ENCODE assay signal across 8 cellular contexts in genomic region chrX:154443479-154443910, GRCh38. TPM values are rescaled to one million over a fixed set of nuclear protein-coding genes. Genes with fewer than 3 reads are reported as not detected.
DNase-seq lines count a peak whose midpoint lies in the region; ATAC-seq and TF ChIP-seq lines count a peak whose summit lies in the region.

No MANE protein-coding gene starts in this region.

- no peaks in the 10 kb centered on the region for H3K9me3 ChIP-seq in SJCRH30 (replicated peaks)

- 0 out of 2 replicates have a peak, but pooled peaks cover 3% of the 10 kb centered on the region for H3K36me3 ChIP-seq in SJCRH30

- no peaks in the 10 kb centered on the region for H3K4me1 ChIP-seq in SJCRH30

- H3K27ac ChIP-seq in SJCRH30, result peak overlapping the region; percentile 33; the same call in 1 of the 2 replicates

- no peak for ATAC-seq in GM18909 (IDR thresholded peaks at IDR 0.05; ENCODE audit: poor library complexity, unreplicated experiment)

- DNase-seq in DMS 273 (lab: John Stamatoyannopoulos, UW; ENCODE audit: unreplicated experiment), result peak; percentile 59
- no peak for DNase-seq in DMS 273 treated with DMSO at 0.1 percent for 48 hours (lab: John Stamatoyannopoulos, UW)
- DNase-seq in SJCRH30, result no peak
- no peak for DNase-seq in fibroblast of pulmonary artery (ENCODE audit: low read depth)
- DNase-seq in retinal pigment epithelial cell (ENCODE audit: low read depth), result peak; percentile 15
- DNase-seq in NCI-H2196 (lab: John Stamatoyannopoulos, UW; ENCODE audit: unreplicated experiment), result no peak
- no peak for DNase-seq in HuH-7 (ENCODE audit: low spot score)

- TF ChIP-seq CTCF in fibroblast of pulmonary artery (IDR thresholded peaks at IDR 0.05; ENCODE audit: low read length, missing control alignments) (no peak), retinal pigment epithelial cell (conservative IDR thresholded peaks at IDR 0.05; ENCODE audit: low read depth, low read length) (no peak)

- H3K4me3 ChIP-seq in SJCRH30, result peak overlapping the region; percentile 84
- H3K4me3 ChIP-seq in fibroblast of pulmonary artery (replicated peaks; ENCODE audit: low read depth, low read length), result peak overlapping the region; percentile 36
- peak overlapping the region; percentile 39 for H3K4me3 ChIP-seq in retinal pigment epithelial cell (ENCODE audit: low read length)

- no peaks in the 10 kb centered on the region for H3K27me3 ChIP-seq in SJCRH30

RNA-seq across cellular contexts. Expression of gene FAM50A, which starts 0.4 kb away (rescaled TPM):
- total RNA-seq in SJCRH30 (2014; rRNA removed; shearing (Covaris generic)), result 44.2 and 48.7 TPM in 2 replicates

RNA-seq across cellular contexts. Expression of gene GDI1, which starts 6.5 kb away (rescaled TPM):
- total RNA-seq in SJCRH30 (2014; rRNA removed; shearing (Covaris generic)), result 66.8 and 75.8 TPM in 2 replicates

RNA-seq across cellular contexts. Expression of gene PLXNA3, which starts 14.6 kb away (rescaled TPM):
- 2.3 and 12.8 TPM in 2 replicates for total RNA-seq in SJCRH30 (2014; rRNA removed; shearing (Covaris generic))

RNA-seq across cellular contexts. Expression of gene ATP6AP1, which starts 15.0 kb away (rescaled TPM):
- total RNA-seq in SJCRH30 (2014; rRNA removed; shearing (Covaris generic)), result 30.4 and 32.0 TPM in 2 replicates

RNA-seq across cellular contexts. Expression of gene TAFAZZIN, which starts 32.2 kb away (rescaled TPM):
- 8.1 and 12.1 TPM in 2 replicates for total RNA-seq in SJCRH30 (2014; rRNA removed; shearing (Covaris generic))

Comparison
In these comparisons a context has a peak if more than half of its experiments do, and no peak if none do; other contexts are left out.
1. DNase-seq: peak in DMS 273 (single experiment) and retinal pigment epithelial cell (single experiment); none in DMS 273 treated with DMSO at 0.1 percent for 48 hours (single experiment), SJCRH30 (0 of 2), fibroblast of pulmonary artery (single experiment), NCI-H2196 (single experiment) and HuH-7 (single experiment).
2. Peak in every context shown above with its lines, with median percentiles within 50 percentile points of each other: H3K4me3 ChIP-seq.